8 cellular contexts compared by ENCODE assay signal in genomic region chr17:61574542-61575351, GRCh38. TPM values are rescaled to one million over a fixed set of nuclear protein-coding genes. Genes with fewer than 3 reads are reported as not detected.
DNase-seq lines count a peak whose midpoint lies in the region; ATAC-seq and TF ChIP-seq lines count a peak whose summit lies in the region.

No MANE protein-coding gene starts in this region.

- H3K9me3 Mint-ChIP-seq in activated naive CD8-positive, alpha-beta T cell treated with anti-CD3 and anti-CD28 coated beads, Interleukin-2, amount 50 U/mL, for 24 hours: peaks cover 19% of the 10 kb centered on the region

- no peak for ATAC-seq in activated naive CD8-positive, alpha-beta T cell treated with anti-CD3 and anti-CD28 coated beads, Interleukin-2, amount 50 U/mL, for 24 hours
- no peak for ATAC-seq in HG03521 (IDR thresholded peaks at IDR 0.05; ENCODE audit: unreplicated experiment)

- H3K27ac ChIP-seq in dorsolateral prefrontal cortex: no peak overlapping the region
- H3K27ac ChIP-seq in parathyroid adenoma: no peak overlapping the region

- no peak for TF ChIP-seq POLR2A in lower leg skin (IDR thresholded peaks at IDR 0.05)

- H3K4me3 ChIP-seq in dorsolateral prefrontal cortex: no peak overlapping the region
- no peak overlapping the region for H3K4me3 ChIP-seq in parathyroid adenoma (ENCODE audit: low read depth, low read length)
- no peak overlapping the region for H3K4me3 ChIP-seq in lower leg skin (ENCODE audit: low read depth, poor library complexity, severe bottlenecking)

- no peaks in the 10 kb centered on the region for H3K4me1 Mint-ChIP-seq in activated naive CD8-positive, alpha-beta T cell treated with anti-CD3 and anti-CD28 coated beads, Interleukin-2, amount 50 U/mL, for 24 hours

- no peak overlapping the region for H3K4me2 ChIP-seq in parathyroid adenoma (ENCODE audit: low read length)

- H3K9me3 ChIP-seq in parathyroid adenoma (ENCODE audit: control insufficient read depth, low read length): no peaks in the 10 kb centered on the region

- H3K4me1 ChIP-seq in parathyroid adenoma: no peaks in the 10 kb centered on the region

- H3K4me3 Mint-ChIP-seq in activated naive CD8-positive, alpha-beta T cell treated with anti-CD3 and anti-CD28 coated beads, Interleukin-2, amount 50 U/mL, for 24 hours: no peak overlapping the region

- no peaks in the 10 kb centered on the region for H3K36me3 ChIP-seq in parathyroid adenoma (ENCODE audit: control insufficient read depth, insufficient read depth, low read length)

- TF ChIP-seq CTCF in dorsolateral prefrontal cortex (IDR thresholded peaks at IDR 0.05 in 54 of 56, conservative IDR thresholded peaks at IDR 0.05 in 2 of 56; ENCODE audit: low read depth in 1 of 56, partially characterized antibody in 56 of 56): peak in 35 of 56 donors; percentile 9 to 54 (median 30)
- peak; percentile 5 for TF ChIP-seq CTCF in parathyroid adenoma (IDR thresholded peaks at IDR 0.05)
- no peak for TF ChIP-seq CTCF in lower leg skin (IDR thresholded peaks at IDR 0.05)

- H3K79me2 ChIP-seq in parathyroid adenoma: no peaks in the 10 kb centered on the region

- H3K9ac ChIP-seq in parathyroid adenoma: no peak overlapping the region

- DNase-seq in SIG-M5 treated with dmso at 0.1 percent for 504 hours (lab: John Stamatoyannopoulos, UW; ENCODE audit: unreplicated experiment): peak; percentile 100
- DNase-seq in SIG-M5 (lab: John Stamatoyannopoulos, UW): no peak
- peak; percentile 42 for DNase-seq in NCI-H2227 treated with DMSO at 0.1 percent for 48 hours (lab: John Stamatoyannopoulos, UW)
- peak in 3 of 10 donors; percentile 5 to 31 (median 29) for DNase-seq in dorsolateral prefrontal cortex
- DNase-seq in activated naive CD8-positive, alpha-beta T cell treated with anti-CD3 and anti-CD28 coated beads, Interleukin-2, amount 50 U/mL, for 24 hours: no peak
- no peak for DNase-seq in lower leg skin (ENCODE audit: low spot score in 2 of 2)

- H3K27me3 ChIP-seq in dorsolateral prefrontal cortex: peaks cover 0 to 11% (median 0%) of the 10 kb centered on the region in 45 donors
- H3K27me3 ChIP-seq in parathyroid adenoma (ENCODE audit: control insufficient read depth, insufficient read depth, low read length): no peaks in the 10 kb centered on the region

- H3K27ac Mint-ChIP-seq in activated naive CD8-positive, alpha-beta T cell treated with anti-CD3 and anti-CD28 coated beads, Interleukin-2, amount 50 U/mL, for 24 hours: no peak overlapping the region

- WGBS in lower leg skin, 2 donors: 17 to 23% methylated on average over 9 of the region's 9 CpGs

- peaks cover 16% of the 10 kb centered on the region for H3K27me3 Mint-ChIP-seq in activated naive CD8-positive, alpha-beta T cell treated with anti-CD3 and anti-CD28 coated beads, Interleukin-2, amount 50 U/mL, for 24 hours

- intact Hi-C loops in dorsolateral prefrontal cortex (cut with DNase I) (no loop called here), lower leg skin (cut with DNase I; ENCODE audit: low total_unique reads) (no loop called here)

- H2AFZ ChIP-seq in parathyroid adenoma: no peak overlapping the region

- H3K36me3 Mint-ChIP-seq in activated naive CD8-positive, alpha-beta T cell treated with anti-CD3 and anti-CD28 coated beads, Interleukin-2, amount 50 U/mL, for 24 hours (ENCODE audit: low read depth): no peaks in the 10 kb centered on the region

RNA-seq across cellular contexts. Expression of gene NACA2, which starts 16.3 kb away (rescaled TPM):
- total RNA-seq in dorsolateral prefrontal cortex (under 1 TPM in 1 of 120 experiments, not detected in 119; 0.79 TPM), lower leg skin (not detected)

Comparison
In these comparisons a context has a peak if more than half of its experiments do, and no peak if none do; other contexts are left out.
1. DNase-seq: peak in SIG-M5 treated with dmso at 0.1 percent for 504 hours (single experiment) and NCI-H2227 treated with DMSO at 0.1 percent for 48 hours (single experiment); none in SIG-M5 (single experiment), activated naive CD8-positive, alpha-beta T cell treated with anti-CD3 and anti-CD28 coated beads, Interleukin-2, amount 50 U/mL, for 24 hours (single experiment) and lower leg skin (0 of 2).
2. CTCF ChIP-seq: peak in dorsolateral prefrontal cortex (35 of 56) and parathyroid adenoma (single experiment); none in lower leg skin (0 of 3).